Comparison of ENCODE assay signal across 9 cellular contexts in genomic region chr7:143615545-143615944, GRCh38. TPM values are rescaled to one million over a fixed set of nuclear protein-coding genes. Genes with fewer than 3 reads are reported as not detected.
DNase-seq lines count a peak whose midpoint lies in the region; ATAC-seq and TF ChIP-seq lines count a peak whose summit lies in the region.
"Not testable (repeated sequence)": the region's sequence is repeated elsewhere in the genome, so short reads cannot be mapped to it uniquely, and the experiment has no call there.
"Had no signal": no experiment of that assay in that cellular context is flagged by ENCODE, and none has a peak within 500 bp of the region (broad histone marks: within the 10 kb centered on the region; RNA-seq: fewer than 3 reads in every experiment).

No MANE protein-coding gene starts in this region.

- peak; percentile 42 for ATAC-seq in mucosa of descending colon

- H3K79me2 ChIP-seq in GM23248 (ENCODE audit: insufficient read depth); smooth muscle cell (ENCODE audit: low read depth): not testable (repeated sequence)

- H3K4me1 Mint-ChIP-seq in chondrocyte (ENCODE audit: low read depth); glutamatergic neuron (ENCODE audit: low read depth, unreplicated experiment): not testable (repeated sequence)

- H3K27ac Mint-ChIP-seq in chondrocyte (ENCODE audit: unreplicated experiment); glutamatergic neuron (ENCODE audit: unreplicated experiment): not testable (repeated sequence)

- not testable (repeated sequence) for H3K9me2 ChIP-seq in GM23248 (ENCODE audit: insufficient read depth)

- in situ Hi-C loops in GM23248 (cut with MboI), result not testable (repeated sequence)

- not testable (repeated sequence) for H4K20me1 ChIP-seq in GM23248 (ENCODE audit: insufficient read depth); smooth muscle cell (ENCODE audit: low read depth)

- H3K9me3 Mint-ChIP-seq in chondrocyte (ENCODE audit: low read depth); glutamatergic neuron (ENCODE audit: unreplicated experiment): not testable (repeated sequence)

- not testable (repeated sequence) for H3K4me2 ChIP-seq in GM23248 (ENCODE audit: unreplicated experiment); smooth muscle cell

- not testable (repeated sequence) for H3K27me3 Mint-ChIP-seq in chondrocyte (ENCODE audit: low read depth); glutamatergic neuron (ENCODE audit: unreplicated experiment)

- BruUV-seq in A673 (replicated peaks; lab: Mats Ljungman, UMichigan), result not testable (repeated sequence)

- POLR2A ChIA-PET in A673 (lab: Charles Lee; ENCODE audit: low non-redundant PET), result not testable (repeated sequence)

- not testable (repeated sequence) for H3K27ac ChIP-seq in A673 (ENCODE audit: low read depth, low read length, poor library complexity, severe bottlenecking); GM23248; smooth muscle cell (ENCODE audit: low read depth)

- H3F3A ChIP-seq in GM23248 (ENCODE audit: insufficient read depth); smooth muscle cell (ENCODE audit: low read depth): not testable (repeated sequence)

- intact Hi-C loops in A673 (cut with micrococcal nuclease; ENCODE audit: unreplicated experiment); mucosa of descending colon (cut with DNase I, micrococcal nuclease): not testable (repeated sequence)

- H3K4me3 Mint-ChIP-seq in chondrocyte (ENCODE audit: unreplicated experiment); glutamatergic neuron (ENCODE audit: unreplicated experiment): not testable (repeated sequence)

- DNase-seq in A673 (ENCODE audit: low spot score), result peak; percentile 2
- peak; percentile 30 for DNase-seq in GM23248
- peak; percentile 33 for DNase-seq in LoVo (ENCODE audit: low spot score)
- DNase-seq in SK-N-DZ (ENCODE audit: low spot score), result peak; percentile 0
- not testable (repeated sequence) for DNase-seq in chondrocyte (ENCODE audit: low spot score); glutamatergic neuron; mucosa of descending colon; smooth muscle cell (lab: John Stamatoyannopoulos, UW; ENCODE audit: unreplicated experiment)

- not testable (repeated sequence) for H3K9ac ChIP-seq in GM23248; smooth muscle cell (ENCODE audit: low read depth)

- H3K9me3 ChIP-seq in A673 (ENCODE audit: low read depth, low read length, poor library complexity, severe bottlenecking); GM23248 (ENCODE audit: low read depth); mucosa of descending colon; smooth muscle cell (replicated peaks; ENCODE audit: low read depth): not testable (repeated sequence)

- CTCF ChIA-PET in A673 (lab: Charles Lee), result not testable (repeated sequence)

- WGBS in GM23248 (ENCODE audit: low coverage in 1 of 2, low lambda C conversion rate in 2 of 2, missing lambda C conversion rate in 2 of 2), 2 experiments, result 87 to 92% methylated on average over 3 to 5 of the region's 6 CpGs
- WGBS in smooth muscle cell (ENCODE audit: low lambda C conversion rate), result 89% methylated on average over 4 of the region's 6 CpGs

- H2AFZ ChIP-seq in GM23248; smooth muscle cell (ENCODE audit: low read depth): not testable (repeated sequence)

- not testable (repeated sequence) for H3K36me3 Mint-ChIP-seq in chondrocyte (ENCODE audit: low read depth); glutamatergic neuron (ENCODE audit: unreplicated experiment)

- TF ChIP-seq CTCF in A673 (conservative IDR thresholded peaks at IDR 0.05; ENCODE audit: low read depth, low read length); mucosa of descending colon (IDR thresholded peaks at IDR 0.05): not testable (repeated sequence)
- TF ChIP-seq CTCF in chondrocyte (IDR thresholded peaks at IDR 0.05) (peak; percentile 47), glutamatergic neuron (IDR thresholded peaks at IDR 0.05; ENCODE audit: partially characterized antibody, unreplicated experiment) (peak; percentile 16), smooth muscle cell (IDR thresholded peaks at IDR 0.05; ENCODE audit: borderline replicate concordance, insufficient read depth, poor library complexity, severe bottlenecking) (peak; percentile 18)

- not testable (repeated sequence) for H3K36me3 ChIP-seq in A673 (ENCODE audit: insufficient read depth, low read length, poor library complexity, severe bottlenecking); GM23248 (ENCODE audit: low read depth); mucosa of descending colon (ENCODE audit: low read depth); smooth muscle cell (ENCODE audit: low read depth)

- not testable (repeated sequence) for H3K27me3 ChIP-seq in A673 (replicated peaks; ENCODE audit: insufficient read depth, low read depth, low read length, poor library complexity); GM23248 (replicated peaks; ENCODE audit: insufficient read depth); smooth muscle cell (ENCODE audit: low read depth)

- not testable (repeated sequence) for H3K4me1 ChIP-seq in A673 (ENCODE audit: insufficient read depth, low read length, poor library complexity, severe bottlenecking); GM23248 (ENCODE audit: insufficient read depth); mucosa of descending colon (ENCODE audit: low read depth); smooth muscle cell (ENCODE audit: low read depth)

- not testable (repeated sequence) for H3K4me3 ChIP-seq in A673 (ENCODE audit: low read depth, low read length, poor library complexity, severe bottlenecking); GM23248; mucosa of descending colon; smooth muscle cell

RNA-seq across cellular contexts. Expression of gene TCAF2, which starts 5.2 kb away (rescaled TPM):
- 0.09 TPM in 1 of 2 replicates, not detected in the other for total RNA-seq in A673 (2021)
- 3.4 and 5.9 TPM in 2 replicates for total RNA-seq in GM23248 (2014; rRNA removed; shearing (Covaris generic))
- 1.9 and 2.7 TPM in 2 replicates for polyA plus RNA-seq in GM23248 (2016; fragmentation: Nextera tagmentation; extraction: Ambion mirVana)
- 0.07 TPM in 1 of 2 replicates, not detected in the other for polyA plus RNA-seq in SK-N-DZ (2014; cell fraction: cytosol; rRNA removed)
- not detected in 2 replicates for polyA plus RNA-seq in SK-N-DZ (2014; cell fraction: nucleus; rRNA removed)
- 2.1 to 2.8 TPM (median 2.3 TPM) in 3 replicates for total RNA-seq in chondrocyte
- total RNA-seq in glutamatergic neuron (ENCODE audit: unreplicated experiment), result 0.78 TPM
- total RNA-seq in mucosa of descending colon, result 1 to 10 TPM; 1.3 to 4.1 (median 1.6) TPM
- 6.0 and 6.2 TPM in 2 replicates for total RNA-seq in smooth muscle cell
- 3.4 and 4.6 TPM in 2 replicates for polyA plus RNA-seq in smooth muscle cell

RNA-seq across cellular contexts. Expression of gene CTAGE15, which starts 43.9 kb away (rescaled TPM):
- total RNA-seq in A673 (2021), result not detected in 2 replicates
- total RNA-seq in GM23248 (2014; rRNA removed; shearing (Covaris generic)), result not detected in 2 replicates
- not detected in 2 replicates for polyA plus RNA-seq in GM23248 (2016; fragmentation: Nextera tagmentation; extraction: Ambion mirVana)
- not detected in 2 replicates for polyA plus RNA-seq in SK-N-DZ (2014; cell fraction: cytosol; rRNA removed)
- polyA plus RNA-seq in SK-N-DZ (2014; cell fraction: nucleus; rRNA removed), result not detected in 2 replicates
- 0.23 to 0.63 TPM (median 0.32 TPM) in 3 replicates for total RNA-seq in chondrocyte
- total RNA-seq in glutamatergic neuron (ENCODE audit: unreplicated experiment), result not detected
- 1 to 10 TPM in 1 of 3 donors, under 1 TPM in 1, not detected in 1; 0.76 to 1.2 TPM for total RNA-seq in mucosa of descending colon
- 0.18 and 1.8 TPM in 2 replicates for total RNA-seq in smooth muscle cell
- 0.14 and 0.15 TPM in 2 replicates for polyA plus RNA-seq in smooth muscle cell
- total RNA-seq: A172 had no signal
